Comparison of ENCODE assay signal across 12 cellular contexts in the genomic region with DNA sequence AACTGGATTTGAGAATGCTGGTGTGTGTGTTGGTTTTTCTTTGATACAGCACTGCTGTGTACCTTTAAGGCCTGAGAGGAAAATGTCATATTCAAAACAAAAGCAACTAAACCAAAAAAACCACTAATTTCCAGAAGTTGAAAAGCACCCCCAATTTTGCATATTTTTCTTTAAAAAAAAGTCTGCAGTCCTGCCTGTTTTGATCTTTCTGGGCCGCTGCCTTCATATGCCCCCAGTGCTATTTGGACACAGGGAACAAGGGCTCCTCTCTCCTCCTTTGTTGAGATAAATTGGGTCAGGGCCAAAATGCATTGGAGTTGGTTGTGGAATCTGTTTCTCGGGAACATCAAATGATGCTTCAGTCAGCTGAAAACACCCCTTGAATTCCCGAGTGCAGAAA. TPM values are rescaled to one million over a fixed set of nuclear protein-coding genes. Genes with fewer than 3 reads are reported as not detected.
A peak's percentile ranks its signal among the peaks of the same experiment; 100 is the strongest.
DNase-seq lines count a peak whose midpoint lies in the region; ATAC-seq and TF ChIP-seq lines count a peak whose summit lies in the region.
"Had no signal": no experiment of that assay in that cellular context is flagged by ENCODE, and none has a peak within 500 bp of the region (broad histone marks: within the 10 kb centered on the region; RNA-seq: fewer than 3 reads in every experiment).

No MANE protein-coding gene starts in this region.

- H3K4me1 ChIP-seq in Karpas-422 (ENCODE audit: low read length): peaks cover 72% of the 10 kb centered on the region

- H3K27ac Mint-ChIP-seq in activated CD4-positive, alpha-beta memory T cell treated with anti-CD3 and anti-CD28 coated beads, Interleukin-2, amount 10 ng/mL, durations not matched to agents 7 days and 5 days: peak overlapping the region; percentile 7
- H3K27ac Mint-ChIP-seq in activated CD4-positive, alpha-beta memory T cell treated with anti-CD3 and anti-CD28 coated beads for 36 hours: no peak overlapping the region
- H3K27ac Mint-ChIP-seq in stimulated activated memory B cell treated with anti-CD40 and anti-IgM and Interleukin-4, amounts not matched to agents 10 μg/mL and 1 μg/mL and 100 μg/mL, for 72 hours: peak overlapping the region; percentile 75
- H3K27ac Mint-ChIP-seq in activated CD8-positive, alpha-beta T cell treated with anti-CD3 and anti-CD28 coated beads for 36 hours: no peak overlapping the region
- H3K27ac Mint-ChIP-seq: activated naive CD4-positive, alpha-beta T cell treated with anti-CD3 and anti-CD28 coated beads for 36 hours had no signal

- H3K27me3 ChIP-seq in Karpas-422 (ENCODE audit: low read length): no peaks in the 10 kb centered on the region

- H3K4me2 ChIP-seq in Karpas-422 (ENCODE audit: low read depth, low read length, poor library complexity, severe bottlenecking): peak overlapping the region; percentile 28

- ATAC-seq in HG02642 (IDR thresholded peaks at IDR 0.05; ENCODE audit: poor library complexity, unreplicated experiment): peak; percentile 62
- ATAC-seq in stimulated activated memory B cell treated with anti-CD40 and anti-IgM and Interleukin-4, amounts not matched to agents 10 μg/mL and 1 μg/mL and 100 μg/mL, for 72 hours: peak; percentile 75
- ATAC-seq in activated CD8-positive, alpha-beta T cell treated with anti-CD3 and anti-CD28 coated beads for 36 hours: no peak
- ATAC-seq: psoas muscle had no signal

- no peak overlapping the region for H3K4me3 ChIP-seq in Karpas-422 (ENCODE audit: low read length)
- H3K4me3 ChIP-seq in lower leg skin (ENCODE audit: low read depth, poor library complexity, severe bottlenecking): no peak overlapping the region
- H3K4me3 ChIP-seq: psoas muscle had no signal

- peak overlapping the region; percentile 98 for H3K27ac ChIP-seq in Karpas-422 (ENCODE audit: low read length)
- H3K27ac ChIP-seq: psoas muscle had no signal

- no peaks in the 10 kb centered on the region for H3K9me3 Mint-ChIP-seq in activated CD4-positive, alpha-beta memory T cell treated with anti-CD3 and anti-CD28 coated beads, Interleukin-2, amount 10 ng/mL, durations not matched to agents 7 days and 5 days
- H3K9me3 Mint-ChIP-seq in activated CD4-positive, alpha-beta memory T cell treated with anti-CD3 and anti-CD28 coated beads for 36 hours: no peaks in the 10 kb centered on the region
- H3K9me3 Mint-ChIP-seq in stimulated activated memory B cell treated with anti-CD40 and anti-IgM and Interleukin-4, amounts not matched to agents 10 μg/mL and 1 μg/mL and 100 μg/mL, for 72 hours: peaks cover 7% of the 10 kb centered on the region
- no peaks in the 10 kb centered on the region for H3K9me3 Mint-ChIP-seq in activated CD8-positive, alpha-beta T cell treated with anti-CD3 and anti-CD28 coated beads for 36 hours
- H3K9me3 Mint-ChIP-seq: activated naive CD4-positive, alpha-beta T cell treated with anti-CD3 and anti-CD28 coated beads for 36 hours had no signal

- H3K4me3 Mint-ChIP-seq in activated CD4-positive, alpha-beta memory T cell treated with anti-CD3 and anti-CD28 coated beads, Interleukin-2, amount 10 ng/mL, durations not matched to agents 7 days and 5 days: no peak overlapping the region
- no peak overlapping the region for H3K4me3 Mint-ChIP-seq in activated CD4-positive, alpha-beta memory T cell treated with anti-CD3 and anti-CD28 coated beads for 36 hours
- H3K4me3 Mint-ChIP-seq in stimulated activated memory B cell treated with anti-CD40 and anti-IgM and Interleukin-4, amounts not matched to agents 10 μg/mL and 1 μg/mL and 100 μg/mL, for 72 hours: peak overlapping the region; percentile 45
- no peak overlapping the region for H3K4me3 Mint-ChIP-seq in activated CD8-positive, alpha-beta T cell treated with anti-CD3 and anti-CD28 coated beads for 36 hours
- H3K4me3 Mint-ChIP-seq: activated naive CD4-positive, alpha-beta T cell treated with anti-CD3 and anti-CD28 coated beads for 36 hours had no signal

- H4K20me1 ChIP-seq in Karpas-422 (ENCODE audit: insufficient read depth, low read depth, low read length): no peaks in the 10 kb centered on the region

- no peak for TF ChIP-seq CTCF in lower leg skin (IDR thresholded peaks at IDR 0.05)
- no peak for TF ChIP-seq CTCF in activated CD8-positive, alpha-beta T cell treated with anti-CD3 and anti-CD28 coated beads for 36 hours (IDR thresholded peaks at IDR 0.05)

- H2AFZ ChIP-seq in Karpas-422 (ENCODE audit: low read length): no peak overlapping the region

- peaks cover 17% of the 10 kb centered on the region for H3K36me3 ChIP-seq in Karpas-422 (ENCODE audit: insufficient read depth, low read length)

- peaks cover 17% of the 10 kb centered on the region for H3K36me3 Mint-ChIP-seq in activated CD4-positive, alpha-beta memory T cell treated with anti-CD3 and anti-CD28 coated beads, Interleukin-2, amount 10 ng/mL, durations not matched to agents 7 days and 5 days (ENCODE audit: low read depth)
- H3K36me3 Mint-ChIP-seq in activated CD4-positive, alpha-beta memory T cell treated with anti-CD3 and anti-CD28 coated beads for 36 hours: peaks cover 11% of the 10 kb centered on the region
- H3K36me3 Mint-ChIP-seq in stimulated activated memory B cell treated with anti-CD40 and anti-IgM and Interleukin-4, amounts not matched to agents 10 μg/mL and 1 μg/mL and 100 μg/mL, for 72 hours: peaks cover 10% of the 10 kb centered on the region
- peaks cover 26% of the 10 kb centered on the region for H3K36me3 Mint-ChIP-seq in activated CD8-positive, alpha-beta T cell treated with anti-CD3 and anti-CD28 coated beads for 36 hours (ENCODE audit: low read depth)

- H3K9ac ChIP-seq in Karpas-422 (ENCODE audit: low read length): peak overlapping the region; percentile 8; the same call in 1 of the 2 replicates

- DNase-seq in activated CD4-positive, alpha-beta memory T cell treated with anti-CD3 and anti-CD28 coated beads, Interleukin-2, amount 10 ng/mL, durations not matched to agents 7 days and 5 days: no peak
- no peak for DNase-seq in activated CD4-positive, alpha-beta memory T cell treated with anti-CD3 and anti-CD28 coated beads for 36 hours
- DNase-seq in Karpas-422 (peak; percentile 54), NCI-H446 (lab: John Stamatoyannopoulos, UW) (no peak), lower leg skin (ENCODE audit: low spot score in 2 of 2) (no peak)
- DNase-seq in activated CD8-positive, alpha-beta T cell treated with anti-CD3 and anti-CD28 coated beads for 36 hours: no peak
- DNase-seq: activated naive CD4-positive, alpha-beta T cell treated with anti-CD3 and anti-CD28 coated beads for 36 hours; islet precursor cell; NCI-H510A treated with DMSO at 0.1 percent for 48 hours; psoas muscle had no signal

- H3K9me2 ChIP-seq in Karpas-422 (replicated peaks; ENCODE audit: insufficient read depth, low read length): no peaks in the 10 kb centered on the region

- H3K4me1 Mint-ChIP-seq in activated CD4-positive, alpha-beta memory T cell treated with anti-CD3 and anti-CD28 coated beads, Interleukin-2, amount 10 ng/mL, durations not matched to agents 7 days and 5 days: peaks cover 24% of the 10 kb centered on the region
- peaks cover 5% of the 10 kb centered on the region for H3K4me1 Mint-ChIP-seq in activated CD4-positive, alpha-beta memory T cell treated with anti-CD3 and anti-CD28 coated beads for 36 hours (ENCODE audit: low read depth)
- peaks cover 73% of the 10 kb centered on the region for H3K4me1 Mint-ChIP-seq in stimulated activated memory B cell treated with anti-CD40 and anti-IgM and Interleukin-4, amounts not matched to agents 10 μg/mL and 1 μg/mL and 100 μg/mL, for 72 hours
- H3K4me1 Mint-ChIP-seq in activated CD8-positive, alpha-beta T cell treated with anti-CD3 and anti-CD28 coated beads for 36 hours (ENCODE audit: low read depth): peaks cover 9% of the 10 kb centered on the region

- WGBS in lower leg skin, 2 donors: 53 to 67% methylated on average over 3 of the region's 3 CpGs

- CTCF ChIA-PET in activated CD4-positive, alpha-beta memory T cell treated with anti-CD3 and anti-CD28 coated beads, Interleukin-2, amount 10 ng/mL, durations not matched to agents 7 days and 5 days (lab: Charles Lee): interaction anchor here (0.7 to 10.1 kb wide), 9 partner anchors 9 to 1253 kb away, joined by 3 to 139 read pairs (median 3); partner anchors contain the start of gene GPT2
- CTCF ChIA-PET in activated CD4-positive, alpha-beta memory T cell treated with anti-CD3 and anti-CD28 coated beads for 36 hours (lab: Charles Lee): interaction anchor here (0.6 to 5.6 kb wide), 5 partner anchors 18 to 237 kb away, joined by 3 to 102 read pairs (median 5); no protein-coding TSS in a partner anchor
- CTCF ChIA-PET in activated CD8-positive, alpha-beta T cell treated with anti-CD3 and anti-CD28 coated beads for 36 hours (lab: Charles Lee): interaction anchor here (1.1 to 1.9 kb wide), 2 partner anchors 19 to 57 kb away, joined by 5 to 6 read pairs; no protein-coding TSS in a partner anchor

- no peak for TF ChIP-seq POLR2A in lower leg skin (IDR thresholded peaks at IDR 0.05)

- POLR2A ChIA-PET in activated CD4-positive, alpha-beta memory T cell treated with anti-CD3 and anti-CD28 coated beads, Interleukin-2, amount 10 ng/mL, durations not matched to agents 7 days and 5 days (lab: Charles Lee): no interaction called here
- POLR2A ChIA-PET in activated CD4-positive, alpha-beta memory T cell treated with anti-CD3 and anti-CD28 coated beads for 36 hours (lab: Charles Lee): no interaction called here
- POLR2A ChIA-PET in activated CD8-positive, alpha-beta T cell treated with anti-CD3 and anti-CD28 coated beads for 36 hours (lab: Charles Lee): interaction anchor here (1.1 kb wide), 1 partner anchor 237 kb away, joined by 3 read pairs; no protein-coding TSS in a partner anchor

- H3K27me3 Mint-ChIP-seq in activated CD4-positive, alpha-beta memory T cell treated with anti-CD3 and anti-CD28 coated beads, Interleukin-2, amount 10 ng/mL, durations not matched to agents 7 days and 5 days: no peaks in the 10 kb centered on the region
- H3K27me3 Mint-ChIP-seq in activated CD4-positive, alpha-beta memory T cell treated with anti-CD3 and anti-CD28 coated beads for 36 hours: no peaks in the 10 kb centered on the region
- no peaks in the 10 kb centered on the region for H3K27me3 Mint-ChIP-seq in stimulated activated memory B cell treated with anti-CD40 and anti-IgM and Interleukin-4, amounts not matched to agents 10 μg/mL and 1 μg/mL and 100 μg/mL, for 72 hours
- no peaks in the 10 kb centered on the region for H3K27me3 Mint-ChIP-seq in activated CD8-positive, alpha-beta T cell treated with anti-CD3 and anti-CD28 coated beads for 36 hours

- H3K79me2 ChIP-seq in Karpas-422 (ENCODE audit: low read length): no peaks in the 10 kb centered on the region

- no peaks in the 10 kb centered on the region for H3K9me3 ChIP-seq in Karpas-422 (ENCODE audit: low read length)
- H3K9me3 ChIP-seq: psoas muscle had no signal

- intact Hi-C loops in activated CD4-positive, alpha-beta memory T cell treated with anti-CD3 and anti-CD28 coated beads for 36 hours (cut with micrococcal nuclease): no loop called here
- intact Hi-C loops in lower leg skin (cut with DNase I; ENCODE audit: low total_unique reads): no loop called here
- intact Hi-C loops in activated CD8-positive, alpha-beta T cell treated with anti-CD3 and anti-CD28 coated beads for 36 hours (cut with micrococcal nuclease): loop anchor here (5.0 kb wide), 2 partner anchors 59 to 239 kb away; no protein-coding TSS in a partner anchor

RNA-seq across cellular contexts. Expression of gene GPT2, which starts 26.9 kb away (rescaled TPM):
- total RNA-seq in activated CD4-positive, alpha-beta memory T cell treated with anti-CD3 and anti-CD28 coated beads, Interleukin-2, amount 10 ng/mL, durations not matched to agents 7 days and 5 days: 10 to 100 TPM; 15.0 to 15.2 TPM
- 10 to 100 TPM; 20.2 to 23.1 TPM for total RNA-seq in activated CD4-positive, alpha-beta memory T cell treated with anti-CD3 and anti-CD28 coated beads for 36 hours
- total RNA-seq in Karpas-422 (2014; rRNA removed; shearing (Covaris generic); ENCODE audit: low replicate concordance): 42.6 and 57.5 TPM in 2 replicates
- total RNA-seq in lower leg skin: 100 to 1,000 TPM in 1 of 4 donors, 10 to 100 TPM in 3; 69.8 to 106 (median 83.1) TPM
- total RNA-seq in activated CD8-positive, alpha-beta T cell treated with anti-CD3 and anti-CD28 coated beads for 36 hours: 10 to 100 TPM; 39.3 to 50.6 TPM

Comparison
In these comparisons a context has a peak if more than half of its experiments do, and no peak if none do; other contexts are left out.
1. H3K27ac Mint-ChIP-seq: peak in activated CD4-positive, alpha-beta memory T cell treated with anti-CD3 and anti-CD28 coated beads, Interleukin-2, amount 10 ng/mL, durations not matched to agents 7 days and 5 days (single experiment) and stimulated activated memory B cell treated with anti-CD40 and anti-IgM and Interleukin-4, amounts not matched to agents 10 μg/mL and 1 μg/mL and 100 μg/mL, for 72 hours (single experiment); none in activated CD4-positive, alpha-beta memory T cell treated with anti-CD3 and anti-CD28 coated beads for 36 hours (single experiment) and activated CD8-positive, alpha-beta T cell treated with anti-CD3 and anti-CD28 coated beads for 36 hours (single experiment).